ENCODE assay signal across 1 cellular context in genomic region chr5:67149933-67150523, GRCh38.
TF ChIP-seq lines count a peak whose summit lies in the region.

No MANE protein-coding gene starts in this region.

TF ChIP-seq in GM12878, 131 proteins besides CTCF, POLR2A, EP300 and RAD21:
- TF ChIP-seq NRF1 (conservative IDR thresholded peaks at IDR 0.05; ENCODE audit: low read depth, low read length) = no peak
- no peak for TF ChIP-seq ATF7 (IDR thresholded peaks at IDR 0.05; ENCODE audit: low read depth)
- TF ChIP-seq, protein P1, sequence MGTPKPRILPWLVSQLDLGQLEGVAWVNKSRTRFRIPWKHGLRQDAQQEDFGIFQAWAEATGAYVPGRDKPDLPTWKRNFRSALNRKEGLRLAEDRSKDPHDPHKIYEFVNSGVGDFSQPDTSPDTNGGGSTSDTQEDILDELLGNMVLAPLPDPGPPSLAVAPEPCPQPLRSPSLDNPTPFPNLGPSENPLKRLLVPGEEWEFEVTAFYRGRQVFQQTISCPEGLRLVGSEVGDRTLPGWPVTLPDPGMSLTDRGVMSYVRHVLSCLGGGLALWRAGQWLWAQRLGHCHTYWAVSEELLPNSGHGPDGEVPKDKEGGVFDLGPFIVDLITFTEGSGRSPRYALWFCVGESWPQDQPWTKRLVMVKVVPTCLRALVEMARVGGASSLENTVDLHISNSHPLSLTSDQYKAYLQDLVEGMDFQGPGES (IDR thresholded peaks at IDR 0.05) = no peak
- no peak for TF ChIP-seq CBX3 (IDR thresholded peaks at IDR 0.05; ENCODE audit: borderline replicate concordance, low read depth)
- no peak for TF ChIP-seq SPI1 (IDR thresholded peaks at IDR 0.05; ENCODE audit: borderline replicate concordance, insufficient read depth, low read depth, low read length)
- no peak for TF ChIP-seq GATAD2B (conservative IDR thresholded peaks at IDR 0.05; ENCODE audit: low read depth)
- no peak for TF ChIP-seq ZNF592 (IDR thresholded peaks at IDR 0.05)
- TF ChIP-seq FOXK2 (IDR thresholded peaks at IDR 0.05) = no peak
